ENCODE assay signal across 16 cellular contexts in genomic region chr1:77271851-77272250, GRCh38. TPM values are rescaled to one million over a fixed set of nuclear protein-coding genes. Genes with fewer than 3 reads are reported as not detected.
DNase-seq lines count a peak whose midpoint lies in the region; ATAC-seq and TF ChIP-seq lines count a peak whose summit lies in the region.
"Had no signal": no experiment of that assay in that cellular context is flagged by ENCODE, and none has a peak within 500 bp of the region (broad histone marks: within the 10 kb centered on the region; RNA-seq: fewer than 3 reads in every experiment).

No MANE protein-coding gene starts in this region.

- H3K4me3 ChIP-seq in epithelial cell of proximal tubule (ENCODE audit: low read depth, low read length) = no peak overlapping the region
- H3K4me3 ChIP-seq: mucosa of descending colon, thyroid gland had no signal

- peaks cover 3% of the 10 kb centered on the region for H3K27me3 Mint-ChIP-seq in activated CD4-positive, alpha-beta memory T cell treated with anti-CD3 and anti-CD28 coated beads, Interleukin-2, amount 10 ng/mL, durations not matched to agents 7 days and 5 days

- peak; percentile 24 for DNase-seq in SIG-M5 treated with dmso at 0.1 percent for 504 hours (lab: John Stamatoyannopoulos, UW; ENCODE audit: unreplicated experiment)
- DNase-seq in SIG-M5 (lab: John Stamatoyannopoulos, UW) = no peak
- peak; percentile 35 for DNase-seq in RPMI7951 (ENCODE audit: low read depth)
- peak; percentile 71 for DNase-seq in epithelial cell of proximal tubule (ENCODE audit: low read depth)
- peak; percentile 91 for DNase-seq in renal cortical epithelial cell (ENCODE audit: low read depth)
- DNase-seq in activated CD4-positive, alpha-beta memory T cell treated with anti-CD3 and anti-CD28 coated beads, Interleukin-2, amount 10 ng/mL, durations not matched to agents 7 days and 5 days = no peak
- no peak for DNase-seq in activated T-cell treated with anti-CD3 and anti-CD28 coated beads, Interleukin-2, amount 50 U/mL, for 1 hour
- DNase-seq: mucosa of descending colon, NCI-H1436 treated with DMSO at 0.1 percent for 48 hours, NCI-H510A treated with DMSO at 0.1 percent for 48 hours, thyroid gland had no signal

- POLR2A ChIA-PET in activated CD4-positive, alpha-beta memory T cell treated with anti-CD3 and anti-CD28 coated beads, Interleukin-2, amount 10 ng/mL, durations not matched to agents 7 days and 5 days (lab: Charles Lee) = no interaction called here

- no peak overlapping the region for H3K4me3 Mint-ChIP-seq in activated CD4-positive, alpha-beta memory T cell treated with anti-CD3 and anti-CD28 coated beads, Interleukin-2, amount 10 ng/mL, durations not matched to agents 7 days and 5 days
- H3K4me3 Mint-ChIP-seq: IgD-negative memory B cell; T-helper 2 cell treated with Interferon-gamma antibody and Interleukin-4, amounts not matched to agents 5 μg/mL and 100 μg/mL, for 36 hours had no signal

- no peak for TF ChIP-seq CTCF in epithelial cell of proximal tubule (conservative IDR thresholded peaks at IDR 0.05; ENCODE audit: low read depth, low read length)

- H3K9me3 Mint-ChIP-seq in activated CD4-positive, alpha-beta memory T cell treated with anti-CD3 and anti-CD28 coated beads, Interleukin-2, amount 10 ng/mL, durations not matched to agents 7 days and 5 days = no peaks in the 10 kb centered on the region
- H3K9me3 Mint-ChIP-seq: activated T-helper 2 cell treated with anti-CD3 and anti-CD28 coated beads, Interferon-gamma antibody, Interleukin-2, Interleukin-4, amounts not matched to agents 10 μg/mL and 5 μg/mL and 100 μg/mL, durations not matched to agents 14 hours and 24 hours and 36 hours; T-helper 2 cell treated with Interferon-gamma antibody and Interleukin-4, amounts not matched to agents 5 μg/mL and 100 μg/mL, for 36 hours had no signal

- CTCF ChIA-PET in activated CD4-positive, alpha-beta memory T cell treated with anti-CD3 and anti-CD28 coated beads, Interleukin-2, amount 10 ng/mL, durations not matched to agents 7 days and 5 days (lab: Charles Lee) = no interaction called here

- no peaks in the 10 kb centered on the region for H3K4me1 Mint-ChIP-seq in activated CD4-positive, alpha-beta memory T cell treated with anti-CD3 and anti-CD28 coated beads, Interleukin-2, amount 10 ng/mL, durations not matched to agents 7 days and 5 days
- H3K4me1 Mint-ChIP-seq: IgD-negative memory B cell had no signal

- no peaks in the 10 kb centered on the region for H3K36me3 Mint-ChIP-seq in activated CD4-positive, alpha-beta memory T cell treated with anti-CD3 and anti-CD28 coated beads, Interleukin-2, amount 10 ng/mL, durations not matched to agents 7 days and 5 days (ENCODE audit: low read depth)
- H3K36me3 Mint-ChIP-seq: IgD-negative memory B cell had no signal

- no peak for ATAC-seq in GM21717 (IDR thresholded peaks at IDR 0.05; ENCODE audit: unreplicated experiment)
- ATAC-seq: esophagus mucosa, mucosa of descending colon had no signal

- H3K27ac Mint-ChIP-seq in activated CD4-positive, alpha-beta memory T cell treated with anti-CD3 and anti-CD28 coated beads, Interleukin-2, amount 10 ng/mL, durations not matched to agents 7 days and 5 days = no peak overlapping the region
- H3K27ac Mint-ChIP-seq: activated T-helper 2 cell treated with anti-CD3 and anti-CD28 coated beads, Interferon-gamma antibody, Interleukin-2, Interleukin-4, amounts not matched to agents 10 μg/mL and 5 μg/mL and 100 μg/mL, durations not matched to agents 14 hours and 24 hours and 36 hours; IgD-negative memory B cell; T-helper 2 cell treated with Interferon-gamma antibody and Interleukin-4, amounts not matched to agents 5 μg/mL and 100 μg/mL, for 36 hours had no signal

RNA-seq across cellular contexts. Expression of gene AK5, which starts 10.0 kb away (rescaled TPM):
- 6.5 and 8.0 TPM in 2 replicates for total RNA-seq in RPMI7951 (2014; rRNA removed; shearing (Covaris generic))
- total RNA-seq in epithelial cell of proximal tubule = 9.3 and 25.0 TPM in 2 replicates
- 15.6 and 27.4 TPM in 2 replicates for total RNA-seq in renal cortical epithelial cell
- total RNA-seq in activated CD4-positive, alpha-beta memory T cell treated with anti-CD3 and anti-CD28 coated beads, Interleukin-2, amount 10 ng/mL, durations not matched to agents 7 days and 5 days = under 1 TPM; 0.65 to 0.86 TPM
- total RNA-seq: activated T-helper 2 cell treated with anti-CD3 and anti-CD28 coated beads, Interferon-gamma antibody, Interleukin-2, Interleukin-4, amounts not matched to agents 10 μg/mL and 5 μg/mL and 100 μg/mL, durations not matched to agents 14 hours and 24 hours and 36 hours; esophagus mucosa had no signal

RNA-seq across cellular contexts. Expression of gene PIGK, which starts 52.6 kb away (rescaled TPM):
- total RNA-seq in RPMI7951 (2014; rRNA removed; shearing (Covaris generic)) = 71.7 and 81.7 TPM in 2 replicates
- total RNA-seq in epithelial cell of proximal tubule (14.4 and 21.6 TPM in 2 replicates), renal cortical epithelial cell (55.2 and 57.2 TPM in 2 replicates)
- total RNA-seq in activated CD4-positive, alpha-beta memory T cell treated with anti-CD3 and anti-CD28 coated beads, Interleukin-2, amount 10 ng/mL, durations not matched to agents 7 days and 5 days = 10 to 100 TPM; 21.3 to 21.7 TPM

Comparison
In these comparisons a context has a peak if more than half of its experiments do, and no peak if none do; other contexts are left out.
1. DNase-seq: peak in SIG-M5 treated with dmso at 0.1 percent for 504 hours (single experiment), RPMI7951 (single experiment), epithelial cell of proximal tubule (single experiment) and renal cortical epithelial cell (single experiment); none in SIG-M5 (single experiment), activated CD4-positive, alpha-beta memory T cell treated with anti-CD3 and anti-CD28 coated beads, Interleukin-2, amount 10 ng/mL, durations not matched to agents 7 days and 5 days (single experiment) and activated T-cell treated with anti-CD3 and anti-CD28 coated beads, Interleukin-2, amount 50 U/mL, for 1 hour (single experiment).